17 cellular contexts compared by ENCODE assay signal in genomic region chr1:93818570-93818959, GRCh38.
DNase-seq lines count a peak whose midpoint lies in the region; ATAC-seq, FAIRE-seq and TF ChIP-seq lines count a peak whose summit lies in the region.
"Had no signal": no experiment of that assay in that cellular context is flagged by ENCODE, and none has a peak within 500 bp of the region (broad histone marks: within the 10 kb centered on the region; RNA-seq: fewer than 3 reads in every experiment).

No MANE protein-coding gene starts in this region.

- H2BK12ac ChIP-seq in mesenchymal stem cell (ENCODE audit: low read length in 2 of 2) = peak overlapping the region; percentile 99

- FAIRE-seq in GM12878 (lab: Jason Lieb, UNC) = no peak
- FAIRE-seq: astrocyte, GM18507 had no signal

- RAD21 ChIA-PET in GM12878 (lab: Charles Lee; ENCODE audit: unreplicated experiment) = interaction anchor here (1.1 to 9.9 kb wide), 3 partner anchors 25 to 189 kb away, joined by 4 to 483 read pairs (median 5); no protein-coding TSS in a partner anchor

- H3K9ac ChIP-seq in BLaER1 (peak overlapping the region; percentile 72; the same call in 1 of the 2 replicates), GM12878 (ENCODE audit: control insufficient read depth, insufficient read depth, low read length) (no peak overlapping the region), mesenchymal stem cell (ENCODE audit: low read length) (no peak overlapping the region)

- H3K79me2 ChIP-seq in GM12878 (ENCODE audit: control insufficient read depth, insufficient read depth, low read length) = no peaks in the 10 kb centered on the region

- H3K4me1 ChIP-seq in BLaER1 (peaks cover 61% of the 10 kb centered on the region), GM12878 (ENCODE audit: control insufficient read depth, insufficient read depth, low read length) (peaks cover 8% of the 10 kb centered on the region), mesenchymal stem cell (ENCODE audit: control insufficient read depth, insufficient read depth, low read depth, low read length) (peaks cover 9% of the 10 kb centered on the region), adrenal gland (replicated peaks in 1 of 2) (peaks cover 6 to 31% of the 10 kb centered on the region in 2 donors)
- H3K4me1 ChIP-seq: psoas muscle had no signal

- no peak overlapping the region for H3K23ac ChIP-seq in mesenchymal stem cell (ENCODE audit: low read length in 2 of 2)

- TF ChIP-seq CTCF in GM12878 (IDR thresholded peaks at IDR 0.05 in 2 of 3, conservative IDR thresholded peaks at IDR 0.05 in 1 of 3; ENCODE audit: control insufficient read depth in 2 of 3, extremely low read depth in 1 of 3, insufficient read depth in 1 of 3, low read depth in 3 of 3, low read length in 3 of 3) = no peak
- TF ChIP-seq CTCF in adrenal gland (IDR thresholded peaks at IDR 0.05) = no peak

- POLR2A ChIA-PET in GM12878 (lab: Charles Lee) = interaction anchor here (0.5 to 0.8 kb wide), 2 partner anchors 189 to 238 kb away, joined by 3 read pairs; no protein-coding TSS in a partner anchor

- intact Hi-C loops in GM12878 (cut with micrococcal nuclease; ENCODE audit: unreplicated experiment) (no loop called here), adrenal gland (cut with DNase I) (loop anchor here (10.0 kb wide), 1 partner anchor 384 kb away; no protein-coding TSS in a partner anchor)

- peak overlapping the region; percentile 93 for H4K8ac ChIP-seq in mesenchymal stem cell (ENCODE audit: low read length)

- no peak overlapping the region for H3K4me3 ChIP-seq in BLaER1
- no peak overlapping the region for H3K4me3 ChIP-seq in GM12878
- no peak overlapping the region for H3K4me3 ChIP-seq in mesenchymal stem cell (ENCODE audit: insufficient read depth in 1 of 2, low read depth in 1 of 2, low read length in 2 of 2)
- no peak overlapping the region for H3K4me3 ChIP-seq in adrenal gland
- H3K4me3 ChIP-seq: dorsolateral prefrontal cortex, psoas muscle had no signal

- H3K27ac ChIP-seq in BLaER1 (peak overlapping the region; percentile 93), GM12878 (ENCODE audit: control insufficient read depth, insufficient read depth) (no peak overlapping the region), mesenchymal stem cell (ENCODE audit: low read length, poor library complexity, severe bottlenecking) (no peak overlapping the region), adrenal gland (peak overlapping the region in 2 of 5 donors; percentile 31 to 80)
- H3K27ac ChIP-seq: psoas muscle had no signal

- H3K36me3 ChIP-seq in BLaER1 = peaks cover 4% of the 10 kb centered on the region; the same call in 1 of the 2 replicates
- no peaks in the 10 kb centered on the region for H3K36me3 ChIP-seq in GM12878 (ENCODE audit: control insufficient read depth in 2 of 2, insufficient read depth in 2 of 2, low read length in 1 of 2)
- no peaks in the 10 kb centered on the region for H3K36me3 ChIP-seq in mesenchymal stem cell (ENCODE audit: control insufficient read depth in 1 of 2, insufficient read depth in 2 of 2, low read depth in 1 of 2, low read length in 2 of 2)
- H3K36me3 ChIP-seq in adrenal gland (replicated peaks in 1 of 2) = no peaks in the 10 kb centered on the region

- no peak overlapping the region for H3K14ac ChIP-seq in mesenchymal stem cell (ENCODE audit: low read length in 2 of 2)

- no peaks in the 10 kb centered on the region for H4K20me1 ChIP-seq in BLaER1
- no peaks in the 10 kb centered on the region for H4K20me1 ChIP-seq in GM12878 (ENCODE audit: control insufficient read depth, insufficient read depth)

- SMC1A ChIA-PET in GM12878 (lab: Charles Lee; ENCODE audit: uncharacterized antibody, unreplicated experiment) = interaction anchor here (1.0 to 11.0 kb wide), 6 partner anchors 9 to 514 kb away, joined by 3 to 505 read pairs (median 3); no protein-coding TSS in a partner anchor

- peak overlapping the region; percentile 85 to 86 for H3K4ac ChIP-seq in mesenchymal stem cell (ENCODE audit: low read depth in 1 of 2, low read length in 2 of 2)

- H3K27me3 ChIP-seq in BLaER1 (no peaks in the 10 kb centered on the region), GM12878 (replicated peaks in 1 of 2; ENCODE audit: control insufficient read depth in 2 of 2, insufficient read depth in 2 of 2, low read length in 1 of 2) (no peaks in the 10 kb centered on the region; a peak in 2 of 4 replicates), mesenchymal stem cell (ENCODE audit: control insufficient read depth in 1 of 2, insufficient read depth in 1 of 2, low read length in 2 of 2) (no peaks in the 10 kb centered on the region), adrenal gland (no peaks in the 10 kb centered on the region)
- H3K27me3 ChIP-seq: dorsolateral prefrontal cortex had no signal

- BruUV-seq in GM12878 (replicated peaks; lab: Mats Ljungman, UMichigan) = no TSS peak

- H3K4me2 ChIP-seq in BLaER1 = peak overlapping the region; percentile 86
- no peak overlapping the region for H3K4me2 ChIP-seq in GM12878 (ENCODE audit: control insufficient read depth, insufficient read depth)
- no peak overlapping the region for H3K4me2 ChIP-seq in mesenchymal stem cell (ENCODE audit: low read length, poor library complexity, severe bottlenecking)

- no peaks in the 10 kb centered on the region for H3K9me3 ChIP-seq in BLaER1
- no peaks in the 10 kb centered on the region for H3K9me3 ChIP-seq in GM12878 (replicated peaks; ENCODE audit: control insufficient read depth, insufficient read depth, low read length)
- H3K9me3 ChIP-seq in mesenchymal stem cell (ENCODE audit: control insufficient read depth, low read length) = no peaks in the 10 kb centered on the region
- H3K9me3 ChIP-seq in adrenal gland (replicated peaks in 1 of 3) = no peaks in the 10 kb centered on the region
- H3K9me3 ChIP-seq: psoas muscle had no signal

- H3K79me1 ChIP-seq in mesenchymal stem cell (replicated peaks; ENCODE audit: low read length, poor library complexity, severe bottlenecking) = peaks cover 4% of the 10 kb centered on the region

- H2BK15ac ChIP-seq in mesenchymal stem cell (ENCODE audit: low read depth, poor library complexity, severe bottlenecking) = no peak overlapping the region

- TF ChIP-seq POLR2A in GM12878 (IDR thresholded peaks at IDR 0.05; ENCODE audit: low read depth, low read length) (no peak), adrenal gland (IDR thresholded peaks at IDR 0.05) (no peak)

- no peak for DNase-seq in GM12878 (ENCODE audit: low read depth, low spot score)
- DNase-seq in mesenchymal stem cell = no peak
- no peak for DNase-seq in NCI-H345 treated with DMSO at 0.1 percent for 48 hours (lab: John Stamatoyannopoulos, UW; ENCODE audit: unreplicated experiment)
- no peak for DNase-seq in A172 (ENCODE audit: low spot score)
- no peak for DNase-seq in SK-N-DZ (ENCODE audit: low spot score)
- no peak for DNase-seq in adrenal gland
- DNase-seq: dorsolateral prefrontal cortex, hypothalamus, NCI-H1436 treated with DMSO at 0.1 percent for 48 hours, NCI-H226, psoas muscle, SIG-M5, T1000 had no signal

- no peak overlapping the region for H2AFZ ChIP-seq in GM12878 (ENCODE audit: control insufficient read depth, low read depth, low read length)
- no peak overlapping the region for H2AFZ ChIP-seq in mesenchymal stem cell (ENCODE audit: low read depth, low read length)

- peak overlapping the region; percentile 89 to 97 for H3K18ac ChIP-seq in mesenchymal stem cell (ENCODE audit: low read depth in 1 of 2, low read length in 2 of 2)

- TF ChIP-seq RAD21 in GM12878 (IDR thresholded peaks at IDR 0.05; ENCODE audit: insufficient read depth, low read depth, low read length) = no peak

- in situ Hi-C loops in GM12878 (cut with MboI) = loop anchor here (5.0 kb wide), 1 partner anchor 191 kb away; no protein-coding TSS in a partner anchor

- peak overlapping the region; percentile 98 for H4K91ac ChIP-seq in mesenchymal stem cell (ENCODE audit: low read length)

- peak overlapping the region; percentile 98 for H2BK120ac ChIP-seq in mesenchymal stem cell (ENCODE audit: low read depth, low read length)

- CTCF ChIA-PET in GM12878 (lab: Yijun Ruan, JAX) = interaction anchor here (1.0 to 9.1 kb wide), 5 partner anchors 8 to 514 kb away, joined by 3 to 555 read pairs (median 5); no protein-coding TSS in a partner anchor

- H2AK5ac ChIP-seq in mesenchymal stem cell (ENCODE audit: low read length, severe bottlenecking) = peak overlapping the region; percentile 13

- H2BK5ac ChIP-seq in mesenchymal stem cell (ENCODE audit: low read depth, low read length, poor library complexity, severe bottlenecking) = no peak overlapping the region

- TF ChIP-seq EP300 in GM12878 (IDR thresholded peaks at IDR 0.05; ENCODE audit: borderline replicate concordance in 1 of 2, control insufficient read depth in 1 of 2, low read depth in 2 of 2, low read length in 2 of 2) = no peak

- ATAC-seq in GM18502 (IDR thresholded peaks at IDR 0.05; ENCODE audit: poor library complexity, unreplicated experiment) (peak; percentile 7), GM12878 (no peak; the same call in 1 of the 3 replicates)
- ATAC-seq: psoas muscle had no signal

TF ChIP-seq in GM12878, 131 proteins besides CTCF, POLR2A, EP300 and RAD21:
- 0 out of 2 replicates have a peak, but pooled peaks have one; percentile 3 for TF ChIP-seq DPF2 (IDR thresholded peaks at IDR 0.05)
- TF ChIP-seq JUND (IDR thresholded peaks at IDR 0.05; ENCODE audit: low read depth, low read length) = no peak
- TF ChIP-seq, protein P1, sequence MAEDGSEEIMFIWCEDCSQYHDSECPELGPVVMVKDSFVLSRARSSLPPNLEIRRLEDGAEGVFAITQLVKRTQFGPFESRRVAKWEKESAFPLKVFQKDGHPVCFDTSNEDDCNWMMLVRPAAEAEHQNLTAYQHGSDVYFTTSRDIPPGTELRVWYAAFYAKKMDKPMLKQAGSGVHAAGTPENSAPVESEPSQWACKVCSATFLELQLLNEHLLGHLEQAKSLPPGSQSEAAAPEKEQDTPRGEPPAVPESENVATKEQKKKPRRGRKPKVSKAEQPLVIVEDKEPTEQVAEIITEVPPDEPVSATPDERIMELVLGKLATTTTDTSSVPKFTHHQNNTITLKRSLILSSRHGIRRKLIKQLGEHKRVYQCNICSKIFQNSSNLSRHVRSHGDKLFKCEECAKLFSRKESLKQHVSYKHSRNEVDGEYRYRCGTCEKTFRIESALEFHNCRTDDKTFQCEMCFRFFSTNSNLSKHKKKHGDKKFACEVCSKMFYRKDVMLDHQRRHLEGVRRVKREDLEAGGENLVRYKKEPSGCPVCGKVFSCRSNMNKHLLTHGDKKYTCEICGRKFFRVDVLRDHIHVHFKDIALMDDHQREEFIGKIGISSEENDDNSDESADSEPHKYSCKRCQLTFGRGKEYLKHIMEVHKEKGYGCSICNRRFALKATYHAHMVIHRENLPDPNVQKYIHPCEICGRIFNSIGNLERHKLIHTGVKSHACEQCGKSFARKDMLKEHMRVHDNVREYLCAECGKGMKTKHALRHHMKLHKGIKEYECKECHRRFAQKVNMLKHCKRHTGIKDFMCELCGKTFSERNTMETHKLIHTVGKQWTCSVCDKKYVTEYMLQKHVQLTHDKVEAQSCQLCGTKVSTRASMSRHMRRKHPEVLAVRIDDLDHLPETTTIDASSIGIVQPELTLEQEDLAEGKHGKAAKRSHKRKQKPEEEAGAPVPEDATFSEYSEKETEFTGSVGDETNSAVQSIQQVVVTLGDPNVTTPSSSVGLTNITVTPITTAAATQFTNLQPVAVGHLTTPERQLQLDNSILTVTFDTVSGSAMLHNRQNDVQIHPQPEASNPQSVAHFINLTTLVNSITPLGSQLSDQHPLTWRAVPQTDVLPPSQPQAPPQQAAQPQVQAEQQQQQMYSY (CRISPR knock-in tag; IDR thresholded peaks at IDR 0.05) = no peak
- no peak for TF ChIP-seq GABPA (IDR thresholded peaks at IDR 0.05; ENCODE audit: low read depth)
